8 cellular contexts compared by ENCODE assay signal in the genomic region with DNA sequence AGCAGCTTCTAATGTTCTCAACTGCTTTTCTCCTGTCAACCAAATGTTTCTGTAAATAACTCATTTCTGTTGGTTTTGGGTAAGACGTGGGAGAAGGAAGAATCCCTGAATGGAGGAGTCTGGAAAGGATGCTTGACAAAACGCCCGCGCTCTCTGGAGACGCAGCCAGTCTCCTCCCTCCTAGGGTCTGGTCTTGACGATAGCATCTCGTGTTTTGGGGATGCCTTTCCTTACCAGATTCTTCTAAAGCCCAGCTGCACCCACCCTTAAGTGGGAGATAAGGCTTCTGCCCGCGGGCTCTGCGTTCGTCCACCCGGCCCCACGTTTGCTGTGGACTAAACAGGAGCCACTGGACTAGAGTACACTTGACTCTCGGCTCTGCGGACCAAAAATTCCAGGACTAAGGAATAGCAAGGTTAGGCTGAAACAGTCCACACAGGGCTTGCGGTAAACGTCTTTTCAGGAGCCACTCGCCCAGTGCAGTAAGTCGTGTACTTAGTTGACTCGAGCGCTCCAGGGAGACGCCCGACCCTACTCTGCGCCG. TPM values are rescaled to one million over a fixed set of nuclear protein-coding genes. Genes with fewer than 3 reads are reported as not detected.
DNase-seq lines count a peak whose midpoint lies in the region; ATAC-seq and TF ChIP-seq lines count a peak whose summit lies in the region.

No MANE protein-coding gene starts in this region.

- no peak overlapping the region for H3K9ac ChIP-seq in parathyroid adenoma

- H3K27me3 ChIP-seq in parathyroid adenoma (ENCODE audit: control insufficient read depth, insufficient read depth, low read length), result no peaks in the 10 kb centered on the region

- H2AFZ ChIP-seq in parathyroid adenoma, result peak overlapping the region; percentile 96

- intact Hi-C loops in activated T-helper 1 cell treated with anti-CD3 and anti-CD28 coated beads, Interleukin-12 subunit alpha, Interleukin-12 subunit beta, Interleukin-2, Interleukin-4 antibody, amounts not matched to agents 30 ng/mL and 10 ng/mL and 1 ng/mL, durations not matched to agents 14 hours and 24 hours and 36 hours (cut with micrococcal nuclease), result loop anchor here (5.0 kb wide), 1 partner anchor 43 kb away; no protein-coding TSS in a partner anchor
- intact Hi-C loops in Right ventricle myocardium superior (cut with DNase I), result loop anchor here (2.0 kb wide), 1 partner anchor 41 kb away; no protein-coding TSS in a partner anchor

- H3K27ac Mint-ChIP-seq in activated T-helper 1 cell treated with anti-CD3 and anti-CD28 coated beads, Interleukin-12 subunit alpha, Interleukin-12 subunit beta, Interleukin-2, Interleukin-4 antibody, amounts not matched to agents 30 ng/mL and 10 ng/mL and 1 ng/mL, durations not matched to agents 14 hours and 24 hours and 36 hours, result no peak overlapping the region

- peak overlapping the region; percentile 80 for H3K4me3 ChIP-seq in parathyroid adenoma (ENCODE audit: low read depth, low read length)

- peak overlapping the region; percentile 91 for H3K27ac ChIP-seq in parathyroid adenoma

- no peaks in the 10 kb centered on the region for H3K4me1 ChIP-seq in parathyroid adenoma

- H3K9me3 Mint-ChIP-seq in activated T-helper 1 cell treated with anti-CD3 and anti-CD28 coated beads, Interleukin-12 subunit alpha, Interleukin-12 subunit beta, Interleukin-2, Interleukin-4 antibody, amounts not matched to agents 30 ng/mL and 10 ng/mL and 1 ng/mL, durations not matched to agents 14 hours and 24 hours and 36 hours, result no peaks in the 10 kb centered on the region

- peak overlapping the region; percentile 80 for H3K4me3 Mint-ChIP-seq in activated T-helper 1 cell treated with anti-CD3 and anti-CD28 coated beads, Interleukin-12 subunit alpha, Interleukin-12 subunit beta, Interleukin-2, Interleukin-4 antibody, amounts not matched to agents 30 ng/mL and 10 ng/mL and 1 ng/mL, durations not matched to agents 14 hours and 24 hours and 36 hours

- H3K4me2 ChIP-seq in parathyroid adenoma (ENCODE audit: low read length), result peak overlapping the region; percentile 79

- H3K36me3 ChIP-seq in parathyroid adenoma (ENCODE audit: control insufficient read depth, insufficient read depth, low read length), result no peaks in the 10 kb centered on the region

- DNase-seq in GM03348 (ENCODE audit: low spot score) (peak; percentile 62), Right ventricle myocardium superior (peak; percentile 46), left lobe of liver (ENCODE audit: low spot score) (no peak), NCI-H82 treated with DMSO at 0.1 percent for 48 hours (lab: John Stamatoyannopoulos, UW; ENCODE audit: unreplicated experiment) (no peak)
- no peak for DNase-seq in activated T-helper 1 cell treated with anti-CD3 and anti-CD28 coated beads, Interleukin-12 subunit alpha, Interleukin-12 subunit beta, Interleukin-2, Interleukin-4 antibody, amounts not matched to agents 30 ng/mL and 10 ng/mL and 1 ng/mL, durations not matched to agents 14 hours and 24 hours and 36 hours (ENCODE audit: low spot score)
- DNase-seq in stimulated activated CD4-positive, alpha-beta T cell treated with anti-CD3 and anti-CD28 coated beads, Interleukin-2, amount 100 ng/mL, for 48 hours, result no peak

- TF ChIP-seq CTCF in parathyroid adenoma (IDR thresholded peaks at IDR 0.05), result no peak

- no peaks in the 10 kb centered on the region for H3K36me3 Mint-ChIP-seq in activated T-helper 1 cell treated with anti-CD3 and anti-CD28 coated beads, Interleukin-12 subunit alpha, Interleukin-12 subunit beta, Interleukin-2, Interleukin-4 antibody, amounts not matched to agents 30 ng/mL and 10 ng/mL and 1 ng/mL, durations not matched to agents 14 hours and 24 hours and 36 hours (ENCODE audit: low read depth)

- no peaks in the 10 kb centered on the region for H3K9me3 ChIP-seq in parathyroid adenoma (ENCODE audit: control insufficient read depth, low read length)

- H3K79me2 ChIP-seq in parathyroid adenoma, result no peaks in the 10 kb centered on the region

- H3K4me1 Mint-ChIP-seq in activated T-helper 1 cell treated with anti-CD3 and anti-CD28 coated beads, Interleukin-12 subunit alpha, Interleukin-12 subunit beta, Interleukin-2, Interleukin-4 antibody, amounts not matched to agents 30 ng/mL and 10 ng/mL and 1 ng/mL, durations not matched to agents 14 hours and 24 hours and 36 hours (ENCODE audit: low read depth), result no peaks in the 10 kb centered on the region

- ATAC-seq in Right ventricle myocardium superior (ENCODE audit: poor library complexity) (peak; percentile 10), left lobe of liver (no peak), HG03025 (IDR thresholded peaks at IDR 0.05; ENCODE audit: low FRiP score, unreplicated experiment) (no peak)

- H3K27me3 Mint-ChIP-seq in activated T-helper 1 cell treated with anti-CD3 and anti-CD28 coated beads, Interleukin-12 subunit alpha, Interleukin-12 subunit beta, Interleukin-2, Interleukin-4 antibody, amounts not matched to agents 30 ng/mL and 10 ng/mL and 1 ng/mL, durations not matched to agents 14 hours and 24 hours and 36 hours (ENCODE audit: insufficient read depth), result peaks cover 45% of the 10 kb centered on the region

RNA-seq across cellular contexts. Expression of a gene that starts 0.5 kb away (rescaled TPM):
- 1.5 and 2.5 TPM in 2 replicates for total RNA-seq in activated T-helper 1 cell treated with anti-CD3 and anti-CD28 coated beads, Interleukin-12 subunit alpha, Interleukin-12 subunit beta, Interleukin-2, Interleukin-4 antibody, amounts not matched to agents 30 ng/mL and 10 ng/mL and 1 ng/mL, durations not matched to agents 14 hours and 24 hours and 36 hours
- total RNA-seq in Right ventricle myocardium superior, result 142 TPM
- total RNA-seq in left lobe of liver, result 152 TPM

Comparison
In these comparisons a context has a peak if more than half of its experiments do, and no peak if none do; other contexts are left out.
1. DNase-seq: peak in GM03348 (single experiment) and Right ventricle myocardium superior (single experiment); none in activated T-helper 1 cell treated with anti-CD3 and anti-CD28 coated beads, Interleukin-12 subunit alpha, Interleukin-12 subunit beta, Interleukin-2, Interleukin-4 antibody, amounts not matched to agents 30 ng/mL and 10 ng/mL and 1 ng/mL, durations not matched to agents 14 hours and 24 hours and 36 hours (single experiment), left lobe of liver (single experiment), NCI-H82 treated with DMSO at 0.1 percent for 48 hours (single experiment) and stimulated activated CD4-positive, alpha-beta T cell treated with anti-CD3 and anti-CD28 coated beads, Interleukin-2, amount 100 ng/mL, for 48 hours (0 of 2).
2. RNA of a gene that starts 0.5 kb away (total RNA-seq): 152 TPM in left lobe of liver (single experiment) and 142 TPM in Right ventricle myocardium superior (single experiment); 1.5 to 2.5 TPM in activated T-helper 1 cell treated with anti-CD3 and anti-CD28 coated beads, Interleukin-12 subunit alpha, Interleukin-12 subunit beta, Interleukin-2, Interleukin-4 antibody, amounts not matched to agents 30 ng/mL and 10 ng/mL and 1 ng/mL, durations not matched to agents 14 hours and 24 hours and 36 hours; every median in the first group is over 10 times any median in the second.